ENCODE assay signal across 16 cellular contexts in genomic region chr2:182682210-182682609, GRCh38.
"Had no signal": no experiment of that assay in that cellular context is flagged by ENCODE, and none has a peak within 500 bp of the region (broad histone marks: within the 10 kb centered on the region; RNA-seq: fewer than 3 reads in every experiment).

No MANE protein-coding gene starts in this region.

- H3K36me3 ChIP-seq: gastroesophageal sphincter, left lung, thyroid gland had no signal

- H3K4me1 ChIP-seq: body of pancreas, gastroesophageal sphincter, left lung, thyroid gland had no signal

- H3K9me3 ChIP-seq: body of pancreas, left lung, thyroid gland had no signal

- H3K27me3 Mint-ChIP-seq: activated B cell treated with CpG ODN at 0.5 μM for 24 hours had no signal

- H3K4me3 ChIP-seq: body of pancreas, gastroesophageal sphincter, left lung, thyroid gland had no signal

- H3K4me1 Mint-ChIP-seq: activated naive CD8-positive, alpha-beta T cell treated with anti-CD3 and anti-CD28 coated beads for 36 hours; naive thymus-derived CD4-positive, alpha-beta T cell had no signal

- H3K9me3 Mint-ChIP-seq: activated B cell treated with CpG ODN at 0.5 μM for 24 hours; activated naive CD8-positive, alpha-beta T cell treated with anti-CD3 and anti-CD28 coated beads for 36 hours; stimulated activated memory B cell treated with anti-CD40 and anti-IgM and Interleukin-4, amounts not matched to agents 10 μg/mL and 1 μg/mL and 100 μg/mL, for 72 hours had no signal

- H3K4me3 Mint-ChIP-seq: activated B cell treated with CpG ODN at 0.5 μM for 24 hours; activated naive CD8-positive, alpha-beta T cell treated with anti-CD3 and anti-CD28 coated beads for 36 hours; naive thymus-derived CD4-positive, alpha-beta T cell; stimulated activated memory B cell treated with anti-CD40 and anti-IgM and Interleukin-4, amounts not matched to agents 10 μg/mL and 1 μg/mL and 100 μg/mL, for 72 hours had no signal

- H3K27me3 ChIP-seq: body of pancreas, gastroesophageal sphincter, left lung, thyroid gland had no signal

- H3K36me3 Mint-ChIP-seq: activated naive CD8-positive, alpha-beta T cell treated with anti-CD3 and anti-CD28 coated beads for 36 hours; naive thymus-derived CD4-positive, alpha-beta T cell; stimulated activated memory B cell treated with anti-CD40 and anti-IgM and Interleukin-4, amounts not matched to agents 10 μg/mL and 1 μg/mL and 100 μg/mL, for 72 hours had no signal

- H3K27ac Mint-ChIP-seq: activated B cell treated with CpG ODN at 0.5 μM for 24 hours; activated naive CD8-positive, alpha-beta T cell treated with anti-CD3 and anti-CD28 coated beads for 36 hours; naive thymus-derived CD4-positive, alpha-beta T cell; stimulated activated memory B cell treated with anti-CD40 and anti-IgM and Interleukin-4, amounts not matched to agents 10 μg/mL and 1 μg/mL and 100 μg/mL, for 72 hours had no signal

- DNase-seq: activated B cell treated with CpG ODN at 0.5 μM for 24 hours; activated CD4-positive, alpha-beta T cell treated with anti-CD3 and anti-CD28 coated beads for 48 hours; activated CD8-positive, alpha-beta memory T cell treated with anti-CD3 and anti-CD28 coated beads, Interleukin-2, amount 50 U/mL, for 48 hours; activated gamma-delta T cell treated with Interleukin-2 at 50 U/mL for 16 hours; activated naive CD8-positive, alpha-beta T cell treated with anti-CD3 and anti-CD28 coated beads for 36 hours; amygdala; body of pancreas; caudate nucleus; erythroblast; left lung; mammary epithelial cell; naive thymus-derived CD4-positive, alpha-beta T cell; posterior cingulate gyrus; thyroid gland had no signal

- H3K27ac ChIP-seq: body of pancreas, gastroesophageal sphincter, left lung, thyroid gland had no signal
